7 cellular contexts compared by ENCODE assay signal in genomic region chr14:91372680-91373495, GRCh38. TPM values are rescaled to one million over a fixed set of nuclear protein-coding genes. Genes with fewer than 3 reads are reported as not detected.
DNase-seq lines count a peak whose midpoint lies in the region; ATAC-seq lines count a peak whose summit lies in the region.

No MANE protein-coding gene starts in this region.

- DNase-seq in NCI-H2171 treated with DMSO at 0.1 percent for 48 hours (lab: John Stamatoyannopoulos, UW) (peak; percentile 61), cerebellar cortex (ENCODE audit: low spot score) (peak; percentile 96), H4 (ENCODE audit: low spot score) (no peak), NCI-H226 (no peak), OCI-M2 (lab: John Stamatoyannopoulos, UW; ENCODE audit: unreplicated experiment) (no peak)

- peak; percentile 19 for ATAC-seq in GM18858 (IDR thresholded peaks at IDR 0.05; ENCODE audit: unreplicated experiment)
- peak; percentile 22 for ATAC-seq in HG02938 (IDR thresholded peaks at IDR 0.05; ENCODE audit: unreplicated experiment)

RNA-seq across cellular contexts. Expression of gene CCDC88C, which starts 44.7 kb away (rescaled TPM):
- 2.3 and 2.4 TPM in 2 replicates for total RNA-seq in H4 (2014; rRNA removed; shearing (Covaris generic))

Comparison
In these comparisons a context has a peak if more than half of its experiments do, and no peak if none do; other contexts are left out.
1. DNase-seq: peak in NCI-H2171 treated with DMSO at 0.1 percent for 48 hours (single experiment) and cerebellar cortex (single experiment); none in H4 (single experiment), NCI-H226 (single experiment) and OCI-M2 (single experiment).